33 cellular contexts compared by ENCODE assay signal in the genomic region with DNA sequence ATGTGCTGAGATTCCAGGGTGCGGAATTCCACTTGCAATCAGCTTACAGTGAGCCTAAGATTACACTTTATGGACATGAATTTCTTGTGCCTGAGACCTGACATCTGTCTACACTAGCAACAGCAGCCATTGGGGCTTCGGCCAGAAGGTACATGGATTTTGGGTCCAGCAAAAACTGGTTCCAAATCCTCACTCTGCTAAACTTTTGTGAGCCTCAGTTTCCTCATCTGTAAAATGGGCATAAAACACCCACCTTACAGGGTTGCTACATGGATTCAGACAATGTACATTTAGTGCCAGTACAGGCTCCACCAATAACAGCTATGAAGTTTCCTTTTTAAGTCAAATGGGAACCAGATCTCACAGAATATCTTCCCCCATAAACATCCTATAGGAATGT. TPM values are rescaled to one million over a fixed set of nuclear protein-coding genes. Genes with fewer than 3 reads are reported as not detected.
"Had no signal": no experiment of that assay in that cellular context is flagged by ENCODE, and none has a peak within 500 bp of the region (broad histone marks: within the 10 kb centered on the region; RNA-seq: fewer than 3 reads in every experiment).

No MANE protein-coding gene starts in this region.

- H3K4me3 ChIP-seq: adrenal gland, body of pancreas, breast epithelium had no signal

- ATAC-seq: activated CD4-positive, alpha-beta T cell treated with anti-CD3 and anti-CD28 coated beads for 36 hours; activated CD4-positive, CD25-positive, alpha-beta regulatory T cell treated with anti-CD3 and anti-CD28 coated beads, Interleukin-2, amount 50 U/mL, for 24 hours; activated CD8-positive, alpha-beta T cell treated with anti-CD3 and anti-CD28 coated beads, Interleukin-2, amount 10 ng/mL, durations not matched to agents 7 days and 5 days; body of pancreas had no signal

- H3K27ac Mint-ChIP-seq: activated CD4-positive, alpha-beta T cell treated with anti-CD3 and anti-CD28 coated beads for 36 hours; activated CD4-positive, alpha-beta T cell treated with anti-CD3 and anti-CD28 coated beads, Interleukin-2, amount 10 ng/mL, durations not matched to agents 7 days and 5 days; activated CD8-positive, alpha-beta T cell treated with anti-CD3 and anti-CD28 coated beads, Interleukin-2, amount 10 ng/mL, durations not matched to agents 7 days and 5 days; activated naive CD4-positive, alpha-beta T cell treated with anti-CD3 and anti-CD28 coated beads, Interleukin-2, amount 50 U/mL, for 24 hours; activated T-cell treated with anti-CD3 and anti-CD28 coated beads, Interleukin-2, amount 50 U/mL, for 24 hours; activated T-helper 2 cell treated with anti-CD3 and anti-CD28 coated beads, Interferon-gamma antibody, Interleukin-2, Interleukin-4, amounts not matched to agents 10 μg/mL and 5 μg/mL and 100 μg/mL, durations not matched to agents 14 hours and 24 hours and 36 hours had no signal

- DNase-seq: activated CD4-positive, alpha-beta T cell treated with anti-CD3 and anti-CD28 coated beads for 36 hours; activated CD4-positive, alpha-beta T cell treated with anti-CD3 and anti-CD28 coated beads, Interleukin-2, amount 10 ng/mL, durations not matched to agents 7 days and 5 days; activated CD4-positive, alpha-beta T cell treated with anti-CD3 and anti-CD28 coated beads, Interleukin-2, amount 50 U/mL, for 48 hours; activated CD8-positive, alpha-beta T cell treated with anti-CD3 and anti-CD28 coated beads, Interleukin-2, amount 10 ng/mL, durations not matched to agents 7 days and 5 days; activated gamma-delta T cell; activated naive CD4-positive, alpha-beta T cell treated with Interleukin-2 at 50 U/mL for 16 hours; activated T-cell treated with anti-CD3 and anti-CD28 coated beads, Interleukin-2, amount 50 U/mL, for 24 hours; adrenal gland; body of pancreas; central memory CD4-positive, alpha-beta T cell; NCI-H1048; NCI-H1105 treated with DMSO at 0.1 percent for 48 hours; NCI-H1436; NCI-H1694; NCI-H1930; NCI-H2081 treated with DMSO at 0.1 percent for 48 hours; NCI-H226; NCI-H446 treated with DMSO at 0.1 percent for 48 hours; NCI-H524; NCI-H69; NK-92 treated with Interleukin-12 subunit alpha and Interleukin-12 subunit beta, amount 100 ng/mL, for 24 hours; Right ventricle myocardium superior had no signal

- H3K4me3 Mint-ChIP-seq: activated CD4-positive, alpha-beta T cell treated with anti-CD3 and anti-CD28 coated beads for 36 hours; activated CD4-positive, alpha-beta T cell treated with anti-CD3 and anti-CD28 coated beads, Interleukin-2, amount 10 ng/mL, durations not matched to agents 7 days and 5 days; activated CD8-positive, alpha-beta T cell treated with anti-CD3 and anti-CD28 coated beads, Interleukin-2, amount 10 ng/mL, durations not matched to agents 7 days and 5 days; activated naive CD4-positive, alpha-beta T cell treated with anti-CD3 and anti-CD28 coated beads, Interleukin-2, amount 50 U/mL, for 24 hours; activated T-cell treated with anti-CD3 and anti-CD28 coated beads, Interleukin-2, amount 50 U/mL, for 24 hours had no signal

- H3K27ac ChIP-seq: adrenal gland, body of pancreas, breast epithelium, KMS-11 had no signal

- H3K9me3 ChIP-seq: adrenal gland, body of pancreas, breast epithelium had no signal

- H3K27me3 ChIP-seq: adrenal gland, body of pancreas, breast epithelium had no signal

- H3K4me1 ChIP-seq: adrenal gland, body of pancreas, breast epithelium had no signal

- H3K9me3 Mint-ChIP-seq: activated CD4-positive, alpha-beta T cell treated with anti-CD3 and anti-CD28 coated beads, Interleukin-2, amount 10 ng/mL, durations not matched to agents 7 days and 5 days; activated naive CD4-positive, alpha-beta T cell treated with anti-CD3 and anti-CD28 coated beads, Interleukin-2, amount 50 U/mL, for 24 hours; activated T-cell treated with anti-CD3 and anti-CD28 coated beads, Interleukin-2, amount 50 U/mL, for 24 hours; activated T-helper 2 cell treated with anti-CD3 and anti-CD28 coated beads, Interferon-gamma antibody, Interleukin-2, Interleukin-4, amounts not matched to agents 10 μg/mL and 5 μg/mL and 100 μg/mL, durations not matched to agents 14 hours and 24 hours and 36 hours had no signal

- H3K27me3 Mint-ChIP-seq: activated CD4-positive, alpha-beta T cell treated with anti-CD3 and anti-CD28 coated beads for 36 hours; activated naive CD4-positive, alpha-beta T cell treated with anti-CD3 and anti-CD28 coated beads, Interleukin-2, amount 50 U/mL, for 24 hours; activated T-cell treated with anti-CD3 and anti-CD28 coated beads, Interleukin-2, amount 50 U/mL, for 24 hours had no signal

- H3K36me3 ChIP-seq: adrenal gland, breast epithelium had no signal

- H3K36me3 Mint-ChIP-seq: activated naive CD4-positive, alpha-beta T cell treated with anti-CD3 and anti-CD28 coated beads, Interleukin-2, amount 50 U/mL, for 24 hours had no signal

RNA-seq across cellular contexts. Expression of gene RHEX, which starts 30.8 kb away (rescaled TPM):
- total RNA-seq: activated CD4-positive, alpha-beta T cell treated with anti-CD3 and anti-CD28 coated beads for 36 hours; activated CD4-positive, alpha-beta T cell treated with anti-CD3 and anti-CD28 coated beads, Interleukin-2, amount 10 ng/mL, durations not matched to agents 7 days and 5 days; activated CD8-positive, alpha-beta T cell treated with anti-CD3 and anti-CD28 coated beads, Interleukin-2, amount 10 ng/mL, durations not matched to agents 7 days and 5 days; activated T-helper 2 cell treated with anti-CD3 and anti-CD28 coated beads, Interferon-gamma antibody, Interleukin-2, Interleukin-4, amounts not matched to agents 10 μg/mL and 5 μg/mL and 100 μg/mL, durations not matched to agents 14 hours and 24 hours and 36 hours; adrenal gland; astrocyte; cerebellum; MCF 10A; T-helper 1 cell treated with Interleukin-12 subunit alpha and Interleukin-12 subunit beta and Interleukin-4 antibody, amounts not matched to agents 30 ng/mL and 1 ng/mL, for 36 hours; T-helper 2 cell treated with Interferon-gamma antibody and Interleukin-4, amounts not matched to agents 100 ng/mL and 5 ng/mL, for 36 hours had no signal

RNA-seq across cellular contexts. Expression of gene AVPR1B, which starts 33.4 kb away (rescaled TPM):
- total RNA-seq: activated CD4-positive, alpha-beta T cell treated with anti-CD3 and anti-CD28 coated beads for 36 hours; activated CD4-positive, alpha-beta T cell treated with anti-CD3 and anti-CD28 coated beads, Interleukin-2, amount 10 ng/mL, durations not matched to agents 7 days and 5 days; activated CD8-positive, alpha-beta T cell treated with anti-CD3 and anti-CD28 coated beads, Interleukin-2, amount 10 ng/mL, durations not matched to agents 7 days and 5 days; activated T-helper 2 cell treated with anti-CD3 and anti-CD28 coated beads, Interferon-gamma antibody, Interleukin-2, Interleukin-4, amounts not matched to agents 10 μg/mL and 5 μg/mL and 100 μg/mL, durations not matched to agents 14 hours and 24 hours and 36 hours; adrenal gland; astrocyte; breast epithelium; cerebellum; MCF 10A; OCI-LY7; Right ventricle myocardium superior; T-helper 1 cell treated with Interleukin-12 subunit alpha and Interleukin-12 subunit beta and Interleukin-4 antibody, amounts not matched to agents 30 ng/mL and 1 ng/mL, for 36 hours; T-helper 2 cell treated with Interferon-gamma antibody and Interleukin-4, amounts not matched to agents 100 ng/mL and 5 ng/mL, for 36 hours had no signal
- polyA plus RNA-seq: adrenal gland had no signal
